Comparison of ENCODE assay signal across 28 cellular contexts in the genomic region with DNA sequence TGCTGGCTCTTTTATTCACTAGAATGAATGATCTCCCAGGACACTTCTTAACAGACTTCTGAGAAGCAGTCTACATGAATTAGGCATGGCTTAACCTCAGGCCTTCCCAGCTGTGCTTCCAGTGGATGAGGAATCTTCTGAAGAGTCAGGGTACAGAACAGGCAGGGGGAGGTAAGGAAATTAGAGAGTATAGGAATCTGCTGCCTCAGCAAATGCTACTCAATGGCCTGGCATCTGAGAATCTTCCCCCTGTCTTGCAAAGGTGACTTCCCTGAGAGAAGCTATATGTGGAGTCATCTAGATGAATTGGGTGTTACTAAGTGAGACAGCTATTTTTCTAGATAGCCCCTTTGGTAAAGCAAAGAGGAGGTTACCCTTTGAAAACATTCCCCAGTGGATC.
"Had no signal": no experiment of that assay in that cellular context is flagged by ENCODE, and none has a peak within 500 bp of the region (broad histone marks: within the 10 kb centered on the region; RNA-seq: fewer than 3 reads in every experiment).

No MANE protein-coding gene starts in this region.

- H3K9me3 ChIP-seq: ovary, psoas muscle, suprapubic skin, testis, tibial artery, transverse colon, upper lobe of right lung, uterus had no signal

- H3K79me2 ChIP-seq: parathyroid adenoma had no signal

- H3K4me2 ChIP-seq: neural progenitor cell, smooth muscle cell had no signal

- H3K9ac ChIP-seq: neural progenitor cell, parathyroid adenoma had no signal

- H3K27ac ChIP-seq: neural progenitor cell, ovary, parathyroid adenoma, psoas muscle, skin epidermis, suprapubic skin, testis, tibial artery, transverse colon, upper lobe of right lung, uterus had no signal

- ATAC-seq: natural killer cell; psoas muscle; right cardiac atrium; sciatic nerve; stimulated activated memory B cell treated with anti-CD40 and anti-IgM and Interleukin-4, amounts not matched to agents 10 μg/mL and 1 μg/mL and 100 μg/mL, for 72 hours; stimulated activated naive CD8-positive, alpha-beta T cell treated with anti-CD3 and anti-CD28 coated beads, Interleukin-15, amount 100 ng/mL, for 72 hours; stimulated activated naive CD8-positive, alpha-beta T cell treated with anti-CD3 and anti-CD28 coated beads, Interleukin-15, Interleukin-2, amounts not matched to agents 100 U/mL and 50 U/mL, for 24 hours; upper lobe of right lung had no signal

- H3K36me3 ChIP-seq: neural progenitor cell, ovary, spleen, suprapubic skin, tibial artery, transverse colon, upper lobe of right lung, uterus had no signal

- H3K27me3 ChIP-seq: neural progenitor cell, ovary, spleen, suprapubic skin, testis, tibial artery, transverse colon, upper lobe of right lung, uterus had no signal

- H2AFZ ChIP-seq: neural progenitor cell, parathyroid adenoma had no signal

- H3K4me1 ChIP-seq: parathyroid adenoma, psoas muscle, spleen, suprapubic skin, testis, tibial artery, transverse colon, upper lobe of right lung, uterus had no signal

- H3K4me3 ChIP-seq: neural progenitor cell, ovary, psoas muscle, skin epidermis, smooth muscle cell, spleen, suprapubic skin, testis, tibial artery, transverse colon, upper lobe of right lung, uterus had no signal

- DNase-seq: natural killer cell; occipital lobe; ovary; posterior cingulate gyrus; psoas muscle; right cardiac atrium; spleen; stimulated activated CD4-positive, alpha-beta T cell treated with anti-CD3 and anti-CD28 coated beads, Interleukin-12 subunit alpha, Interleukin-12 subunit beta, amount 100 ng/mL, for 4 hours; stimulated activated CD4-positive, alpha-beta T cell treated with anti-CD3 and anti-CD28 coated beads, Interleukin-1b, Interleukin-23, amount 100 ng/mL, for 48 hours; stimulated activated CD4-positive, alpha-beta T cell treated with anti-CD3 and anti-CD28 coated beads, Interleukin-4, amount 100 ng/mL, for 1 hour; stimulated activated CD4-positive, alpha-beta T cell treated with anti-CD3 and anti-CD28 coated beads, Interleukin-4, amount 100 ng/mL, for 4 hours; stimulated activated CD8-positive, alpha-beta memory T cell treated with anti-CD3 and anti-CD28 coated beads, Interleukin-4, amount 100 ng/mL, for 48 hours; stimulated activated naive CD4-positive, alpha-beta T cell; stimulated activated naive CD8-positive, alpha-beta T cell treated with anti-CD3 and anti-CD28 coated beads, Interleukin-15, amount 100 ng/mL, for 72 hours; stimulated activated naive CD8-positive, alpha-beta T cell treated with anti-CD3 and anti-CD28 coated beads, Interleukin-15, Interleukin-2, amounts not matched to agents 100 U/mL and 50 U/mL, for 24 hours; substantia nigra; testis; tibial artery; transverse colon; upper lobe of right lung; uterus had no signal
